Comparison of ENCODE assay signal across 26 cellular contexts in the genomic region with DNA sequence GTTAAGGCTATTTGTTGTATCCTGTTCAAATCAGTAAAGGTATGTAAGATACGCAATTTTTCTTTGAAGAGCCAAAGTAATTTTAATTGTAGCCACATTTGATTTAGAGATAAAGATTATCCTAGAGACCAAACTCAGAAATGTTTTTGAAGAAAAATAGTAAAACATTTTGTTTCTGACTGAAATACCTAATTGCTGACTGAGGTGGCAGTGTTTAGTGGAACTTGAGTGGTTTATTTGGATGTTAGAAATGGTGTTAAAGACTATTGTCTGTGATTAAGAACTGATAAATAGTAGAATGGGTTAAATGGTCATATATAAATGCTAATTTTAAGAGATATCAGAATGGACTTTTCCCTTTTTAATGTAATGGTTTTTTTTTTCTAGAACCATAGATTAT. TPM values are rescaled to one million over a fixed set of nuclear protein-coding genes. Genes with fewer than 3 reads are reported as not detected.
A peak's percentile ranks its signal among the peaks of the same experiment; 100 is the strongest.
DNase-seq lines count a peak whose midpoint lies in the region; ATAC-seq, FAIRE-seq and TF ChIP-seq lines count a peak whose summit lies in the region.
"Had no signal": no experiment of that assay in that cellular context is flagged by ENCODE, and none has a peak within 500 bp of the region (broad histone marks: within the 10 kb centered on the region; RNA-seq: fewer than 3 reads in every experiment).

No MANE protein-coding gene starts in this region.

- no peak overlapping the region for H3K4ac ChIP-seq in H9 (ENCODE audit: low read depth, low read length)

- TF ChIP-seq CTCF in A673 (conservative IDR thresholded peaks at IDR 0.05; ENCODE audit: low read depth, low read length) (peak; percentile 31; the same call in 1 of the 2 replicates), H9 (conservative IDR thresholded peaks at IDR 0.05) (peak; percentile 40; the same call in 2 of the 3 replicates), kidney (IDR thresholded peaks at IDR 0.05; ENCODE audit: borderline replicate concordance, extremely low read depth, insufficient read depth) (no peak), testis (IDR thresholded peaks at IDR 0.05) (peak in 1 of 3 experiments; percentile 21)

- DNase-seq in A673 (ENCODE audit: low spot score) (no peak), H9 (no peak), adipocyte (ENCODE audit: low read depth) (peak; percentile 3), kidney (no peak), testis (no peak), cortex of kidney (lab: John Stamatoyannopoulos, UW) (no peak), posterior cingulate gyrus (no peak)
- DNase-seq: activated CD4-positive, alpha-beta T cell treated with anti-CD3 and anti-CD28 coated beads for 1 hour; activated CD8-positive, alpha-beta memory T cell treated with anti-CD3 and anti-CD28 coated beads for 24 hours; C1 segment of cervical spinal cord; cerebellar nuclear complex; effector memory CD8-positive, alpha-beta T cell; heart right ventricle; MG63; NCI-H146; NCI-H2171; NCI-H526; right cardiac atrium; SHP77; substantia nigra; SW 1271 had no signal

- H4K5ac ChIP-seq in H9 (ENCODE audit: insufficient read length, low read depth, low read length): no peak overlapping the region

- H3K9me3 ChIP-seq in A673 (ENCODE audit: low read depth, low read length, poor library complexity, severe bottlenecking) (no peaks in the 10 kb centered on the region), H9 (ENCODE audit: control insufficient read depth, low read depth, low read length) (no peaks in the 10 kb centered on the region), adipocyte (ENCODE audit: control insufficient read depth, low read length) (no peaks in the 10 kb centered on the region), kidney (ENCODE audit: control insufficient read depth in 1 of 2, low read length in 2 of 2) (no peaks in the 10 kb centered on the region), testis (no peaks in the 10 kb centered on the region)
- H3K9me3 ChIP-seq: heart right ventricle, MG63, vagina had no signal

- peaks cover 34 to 95% (median 81%) of the 10 kb centered on the region in 3 experiments for H3K36me3 Mint-ChIP-seq in H9 (ENCODE audit: insufficient read depth in 1 of 3, low read depth in 3 of 3)

- H3K27ac ChIP-seq in A673 (ENCODE audit: low read depth, low read length, poor library complexity, severe bottlenecking) (no peak overlapping the region), H9 (ENCODE audit: insufficient read length, low read depth, low read length) (no peak overlapping the region), kidney (ENCODE audit: low read depth in 2 of 2, low read length in 2 of 2) (no peak overlapping the region), testis (no peak overlapping the region)
- H3K27ac ChIP-seq: heart right ventricle, vagina had no signal

- no peaks in the 10 kb centered on the region for H3K79me2 ChIP-seq in H9 (ENCODE audit: insufficient read depth, low read length)

- no peak overlapping the region for H3K14ac ChIP-seq in H9 (ENCODE audit: insufficient read depth, low read length)

- H3K27me3 ChIP-seq in A673 (replicated peaks; ENCODE audit: insufficient read depth, low read depth, low read length, poor library complexity): no peaks in the 10 kb centered on the region
- H3K27me3 ChIP-seq in H9 (ENCODE audit: insufficient read depth, low read length): no peaks in the 10 kb centered on the region
- no peaks in the 10 kb centered on the region for H3K27me3 ChIP-seq in adipocyte (replicated peaks; ENCODE audit: control insufficient read depth, insufficient read depth, low read length)
- no peaks in the 10 kb centered on the region for H3K27me3 ChIP-seq in testis
- H3K27me3 ChIP-seq: heart right ventricle, MG63, vagina had no signal

- peak; percentile 35 for FAIRE-seq in kidney (lab: Jason Lieb, UNC)

- H3K4me1 ChIP-seq in A673 (ENCODE audit: insufficient read depth, low read length, poor library complexity, severe bottlenecking) (no peaks in the 10 kb centered on the region), H9 (ENCODE audit: insufficient read depth, low read length) (no peaks in the 10 kb centered on the region), adipocyte (ENCODE audit: control insufficient read depth, insufficient read depth, low read length) (no peaks in the 10 kb centered on the region), kidney (ENCODE audit: control insufficient read depth in 1 of 2, insufficient read depth in 1 of 2, low read depth in 1 of 2, low read length in 2 of 2) (no peaks in the 10 kb centered on the region), testis (no peaks in the 10 kb centered on the region)
- H3K4me1 ChIP-seq: vagina had no signal

- no peak overlapping the region for H3T11ph ChIP-seq in H9 (ENCODE audit: low read length)

- H3K23me2 ChIP-seq in H9 (ENCODE audit: insufficient read length, low read depth, low read length, poor library complexity, severe bottlenecking): no peaks in the 10 kb centered on the region

- H3K4me1 Mint-ChIP-seq in H9: no peaks in the 10 kb centered on the region

- no peak overlapping the region for H4K8ac ChIP-seq in H9 (replicated peaks; ENCODE audit: insufficient read length, low read depth, low read length)

- intact Hi-C loops in A673 (cut with micrococcal nuclease; ENCODE audit: unreplicated experiment): no loop called here
- intact Hi-C loops in kidney (cut with DNase I): no loop called here
- intact Hi-C loops in testis (cut with DNase I; ENCODE audit: low total_unique reads): no loop called here
- intact Hi-C loops in posterior cingulate gyrus (cut with DNase I): no loop called here

- no peak overlapping the region for H3K9ac ChIP-seq in H9 (ENCODE audit: extremely low read depth, insufficient read length, low read length)
- H3K9ac ChIP-seq in adipocyte (ENCODE audit: low read length): no peak overlapping the region
- H3K9ac ChIP-seq in kidney (ENCODE audit: low read length in 2 of 2): no peak overlapping the region

- ATAC-seq in HG02884 (IDR thresholded peaks at IDR 0.05; ENCODE audit: unreplicated experiment): no peak
- ATAC-seq: activated naive CD4-positive, alpha-beta T cell treated with anti-CD3 and anti-CD28 coated beads, Interleukin-2, amount 50 U/mL, for 72 hours; effector memory CD8-positive, alpha-beta T cell; heart right ventricle; right cardiac atrium had no signal

- H3K56ac ChIP-seq in H9 (ENCODE audit: insufficient read length, low read depth, low read length): no peak overlapping the region

- no peak overlapping the region for H3K27ac Mint-ChIP-seq in H9
- H3K27ac Mint-ChIP-seq: activated naive CD4-positive, alpha-beta T cell treated with anti-CD3 and anti-CD28 coated beads, Interleukin-2, amount 50 U/mL, for 72 hours had no signal

- POLR2A ChIA-PET in A673 (lab: Charles Lee; ENCODE audit: low non-redundant PET): no interaction called here

- no peak overlapping the region for H2AK5ac ChIP-seq in H9 (ENCODE audit: insufficient read length, low read length)

- H3K36me3 ChIP-seq in A673 (ENCODE audit: insufficient read depth, low read length, poor library complexity, severe bottlenecking) (peaks cover 91% of the 10 kb centered on the region), adipocyte (ENCODE audit: control insufficient read depth, insufficient read depth, low read length, severe bottlenecking) (peaks cover 100% of the 10 kb centered on the region), kidney (ENCODE audit: control insufficient read depth in 1 of 2, insufficient read depth in 2 of 2, low read length in 2 of 2) (peaks cover 59 to 75% of the 10 kb centered on the region in 2 donors), testis (ENCODE audit: low read depth, missing control alignments) (no peaks in the 10 kb centered on the region)

- CTCF ChIA-PET in A673 (lab: Charles Lee): no interaction called here

- H3K27me3 Mint-ChIP-seq in H9 (ENCODE audit: low read depth): no peaks in the 10 kb centered on the region; the same call in 1 of the 2 replicates
- H3K27me3 Mint-ChIP-seq: effector memory CD8-positive, alpha-beta T cell had no signal

- no peak overlapping the region for H2BK5ac ChIP-seq in H9 (ENCODE audit: insufficient read length, low read length)

- no peak overlapping the region for H2BK12ac ChIP-seq in H9 (ENCODE audit: insufficient read length, low read depth, low read length)

- no peaks in the 10 kb centered on the region for H4K20me1 ChIP-seq in H9 (ENCODE audit: control insufficient read depth, insufficient read depth, insufficient read length)

- H2AFZ ChIP-seq in H9 (ENCODE audit: low read length): no peak overlapping the region

- no peak overlapping the region for H4K91ac ChIP-seq in H9 (ENCODE audit: insufficient read length, low read depth, low read length)

- no CpG with 5 or more reads among the region's 1 CpG for WGBS in H9 (ENCODE audit: extremely low coverage, insufficient read length, low lambda C conversion rate)
- 63 to 83% methylated on average over 1 of the region's 1 CpG for WGBS in testis, 2 donors

- no peak overlapping the region for H3K4me3 Mint-ChIP-seq in H9
- H3K4me3 Mint-ChIP-seq: effector memory CD8-positive, alpha-beta T cell had no signal

- H2BK120ac ChIP-seq in H9 (ENCODE audit: low read depth, low read length, poor library complexity, severe bottlenecking): no peak overlapping the region

- no TSS peak for BruUV-seq in A673 (replicated peaks; lab: Mats Ljungman, UMichigan)

- H3K79me1 ChIP-seq in H9 (ENCODE audit: insufficient read depth, low read depth, low read length, poor library complexity, severe bottlenecking): no peaks in the 10 kb centered on the region

- no peak overlapping the region for H3K4me2 ChIP-seq in H9 (ENCODE audit: insufficient read depth, insufficient read length, low read length)

- H3K23ac ChIP-seq in H9 (ENCODE audit: insufficient read length, low read depth, low read length): no peak overlapping the region

- H3K18ac ChIP-seq in H9 (ENCODE audit: insufficient read length, low read depth, low read length): no peak overlapping the region

- H3K9me3 Mint-ChIP-seq in H9: no peaks in the 10 kb centered on the region
- H3K9me3 Mint-ChIP-seq: activated naive CD4-positive, alpha-beta T cell treated with anti-CD3 and anti-CD28 coated beads, Interleukin-2, amount 50 U/mL, for 72 hours; effector memory CD8-positive, alpha-beta T cell had no signal

- H2BK15ac ChIP-seq in H9 (ENCODE audit: low read depth, low read length): no peak overlapping the region

- H3K4me3 ChIP-seq in A673 (ENCODE audit: low read depth, low read length, poor library complexity, severe bottlenecking): no peak overlapping the region
- H3K4me3 ChIP-seq in adipocyte (ENCODE audit: low read length): no peak overlapping the region
- no peak overlapping the region for H3K4me3 ChIP-seq in kidney (ENCODE audit: low read length in 2 of 2)
- H3K4me3 ChIP-seq in testis: no peak overlapping the region
- H3K4me3 ChIP-seq: heart right ventricle, MG63, vagina had no signal

- no peak overlapping the region for H2BK20ac ChIP-seq in H9 (ENCODE audit: low read depth, low read length, poor library complexity, severe bottlenecking)

- TF ChIP-seq POLR2A in testis (IDR thresholded peaks at IDR 0.05): no peak

RNA-seq across cellular contexts. Expression of a gene that starts 15.3 kb away (rescaled TPM):
- total RNA-seq in A673 (2021) (37.8 and 40.5 TPM in 2 replicates), H9 (2021) (48.2 and 51.0 TPM in 2 replicates), kidney (25.3 TPM), testis (10 to 100 TPM; 93.1 to 95.1 TPM)
- polyA plus RNA-seq in kidney (ENCODE audit: insufficient read depth, low read depth, low replicate concordance) (11.4 TPM), testis (ENCODE audit: insufficient read depth, low read depth, low replicate concordance) (66.7 TPM)

RNA-seq across cellular contexts. Expression of a gene that starts 40.8 kb away (rescaled TPM):
- total RNA-seq in A673 (2021) (not detected in 2 replicates), H9 (2021) (not detected in 2 replicates), kidney (0.13 TPM), testis (under 1 TPM; 0.31 to 0.43 TPM)
- polyA plus RNA-seq in kidney (ENCODE audit: insufficient read depth, low read depth, low replicate concordance) (not detected), testis (ENCODE audit: insufficient read depth, low read depth, low replicate concordance) (not detected)
- total RNA-seq: activated naive CD4-positive, alpha-beta T cell treated with anti-CD3 and anti-CD28 coated beads, Interleukin-2, amount 50 U/mL, for 72 hours; vagina had no signal

RNA-seq across cellular contexts. Expression of a gene that starts 51.9 kb away (rescaled TPM):
- total RNA-seq in A673 (2021): 0.61 and 1.3 TPM in 2 replicates
- not detected in 2 replicates for total RNA-seq in H9 (2021)
- total RNA-seq in kidney: not detected
- polyA plus RNA-seq in kidney (ENCODE audit: insufficient read depth, low read depth, low replicate concordance): not detected
- total RNA-seq in testis: 10 to 100 TPM; 14.9 to 24.6 TPM
- polyA plus RNA-seq in testis (ENCODE audit: insufficient read depth, low read depth, low replicate concordance): 41.5 TPM
- total RNA-seq: activated naive CD4-positive, alpha-beta T cell treated with anti-CD3 and anti-CD28 coated beads, Interleukin-2, amount 50 U/mL, for 72 hours; heart right ventricle; liver; mucosa of gallbladder; right cardiac atrium; vagina had no signal
- polyA plus RNA-seq: heart right ventricle, liver, right cardiac atrium had no signal
